ENCODE assay signal across 10 cellular contexts in the genomic region with DNA sequence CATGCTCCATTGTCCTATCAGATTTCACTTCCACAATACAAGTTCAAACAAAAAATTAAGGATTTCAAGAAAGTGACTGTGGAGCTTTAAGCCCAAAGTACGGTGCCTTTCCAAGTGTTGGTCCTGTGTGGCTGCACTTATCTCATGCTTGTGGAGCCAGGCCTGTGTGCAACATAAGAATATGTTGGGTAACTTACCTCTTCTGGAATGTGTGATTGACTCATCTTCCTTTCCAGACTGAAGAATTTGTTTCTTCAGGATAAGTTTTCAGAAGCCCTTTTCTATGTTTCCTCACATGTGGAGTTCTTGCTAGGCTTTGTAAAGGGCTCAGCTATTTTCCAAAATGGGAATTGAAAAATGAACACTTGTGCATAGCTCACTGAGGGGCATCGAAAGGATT.
A peak's percentile ranks its signal among the peaks of the same experiment; 100 is the strongest.
DNase-seq lines count a peak whose midpoint lies in the region; ATAC-seq, FAIRE-seq and TF ChIP-seq lines count a peak whose summit lies in the region.
"Had no signal": no experiment of that assay in that cellular context is flagged by ENCODE, and none has a peak within 500 bp of the region (broad histone marks: within the 10 kb centered on the region; RNA-seq: fewer than 3 reads in every experiment).

No MANE protein-coding gene starts in this region.

- DNase-seq in H54 (ENCODE audit: insufficient read length, low spot score) (no peak), SW 1271 (lab: John Stamatoyannopoulos, UW) (peak; percentile 6 to 54), fibroblast of the conjunctiva (ENCODE audit: low read depth) (peak; percentile 56), stromal cell of bone marrow (ENCODE audit: low read depth) (peak; percentile 59)
- no peak for DNase-seq in activated naive CD4-positive, alpha-beta T cell (lab: John Stamatoyannopoulos, UW)
- no peak for DNase-seq in activated CD4-positive, CD25-positive, alpha-beta regulatory T cell treated with anti-CD3 and anti-CD28 coated beads, Interleukin-2, amount 50 U/mL, for 72 hours
- DNase-seq: activated CD8-positive, alpha-beta memory T cell treated with anti-CD3 and anti-CD28 coated beads for 24 hours; DMS 273 treated with DMSO at 0.1 percent for 48 hours; Kasumi-1 had no signal

- no peak for TF ChIP-seq POLR2A in H54 (IDR thresholded peaks at IDR 0.05; ENCODE audit: low read depth, low read length)

- ATAC-seq in GM21723 (IDR thresholded peaks at IDR 0.05; ENCODE audit: unreplicated experiment): no peak

- peak; percentile 95 for FAIRE-seq in H54 (lab: Jason Lieb, UNC)

Comparison
In these comparisons a context has a peak if more than half of its experiments do, and no peak if none do; other contexts are left out.
1. DNase-seq: peak in SW 1271 (2 of 2), fibroblast of the conjunctiva (single experiment) and stromal cell of bone marrow (single experiment); none in H54 (single experiment), activated naive CD4-positive, alpha-beta T cell (0 of 4) and activated CD4-positive, CD25-positive, alpha-beta regulatory T cell treated with anti-CD3 and anti-CD28 coated beads, Interleukin-2, amount 50 U/mL, for 72 hours (single experiment).